In the genomic region with DNA sequence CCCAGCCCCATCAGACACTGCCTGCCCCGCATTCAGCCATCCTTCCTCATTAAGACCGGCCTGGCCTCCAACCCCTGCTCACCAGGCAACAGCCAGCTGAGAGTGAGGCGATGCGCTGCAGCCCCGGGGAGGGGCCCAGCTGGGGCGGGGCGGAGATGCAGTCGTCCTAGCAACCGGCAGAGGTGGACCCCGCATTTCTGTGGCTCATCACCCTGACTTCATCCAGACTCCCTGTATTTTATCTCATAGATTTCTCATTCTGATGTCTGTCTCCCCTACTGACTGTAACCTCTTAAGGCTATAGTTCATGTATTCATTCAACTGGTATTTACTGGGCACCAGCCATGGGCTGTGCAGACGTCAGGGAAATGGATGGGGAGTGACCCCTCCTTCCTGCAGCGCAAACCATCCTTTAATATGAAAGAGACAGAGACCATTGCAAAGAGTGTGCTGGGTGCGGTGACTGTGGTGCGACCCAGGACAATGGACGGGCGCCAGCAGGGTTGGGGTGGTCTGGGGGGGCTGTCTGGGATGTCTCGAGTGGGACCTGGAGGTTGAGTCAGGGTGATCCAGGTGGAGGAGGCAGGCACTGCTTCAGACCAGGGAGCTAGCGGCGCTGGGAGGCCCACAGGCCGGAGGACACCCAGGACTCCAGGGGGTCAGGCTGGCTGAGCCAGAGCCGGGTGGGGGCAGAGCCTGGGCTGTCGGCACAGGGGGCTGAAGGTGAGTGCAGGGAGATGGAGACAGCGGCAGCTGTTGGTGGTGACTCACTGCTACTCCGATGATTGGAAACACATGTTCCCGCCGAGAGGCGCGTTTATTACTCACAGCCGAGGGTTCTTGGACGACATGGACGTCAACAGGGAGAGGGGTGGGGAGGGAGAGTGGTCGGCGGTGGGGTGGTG, we compare ENCODE assay signal across 9 cellular contexts. TPM values are rescaled to one million over a fixed set of nuclear protein-coding genes. Genes with fewer than 3 reads are reported as not detected.
A peak's percentile ranks its signal among the peaks of the same experiment; 100 is the strongest.
DNase-seq lines count a peak whose midpoint lies in the region; ATAC-seq, FAIRE-seq and TF ChIP-seq lines count a peak whose summit lies in the region.
"Had no signal": no experiment of that assay in that cellular context is flagged by ENCODE, and none has a peak within 500 bp of the region (broad histone marks: within the 10 kb centered on the region; RNA-seq: fewer than 3 reads in every experiment).

No MANE protein-coding gene starts in this region.

- no peaks in the 10 kb centered on the region for H3K79me2 ChIP-seq in endothelial cell of umbilical vein (ENCODE audit: control insufficient read depth, insufficient read depth, low read length)

- H3K9me3 ChIP-seq in endothelial cell of umbilical vein (replicated peaks; ENCODE audit: control insufficient read depth, insufficient read depth, low read length) = no peaks in the 10 kb centered on the region

- H2AFZ ChIP-seq in endothelial cell of umbilical vein (ENCODE audit: low read depth, low read length) = no peak overlapping the region

- H3K27ac ChIP-seq in endothelial cell of umbilical vein (ENCODE audit: insufficient read depth, low read depth, low read length) = peak overlapping the region; percentile 93

- no peak overlapping the region for H3K9ac ChIP-seq in endothelial cell of umbilical vein (replicated peaks; ENCODE audit: extremely low read depth, insufficient read depth, low read length)

- no peaks in the 10 kb centered on the region for H3K9me1 ChIP-seq in endothelial cell of umbilical vein (replicated peaks; ENCODE audit: control insufficient read depth, extremely low read depth, insufficient read depth, low read length)

- CTCF ChIA-PET in endothelial cell of umbilical vein (lab: Charles Lee) = interaction anchor here (5.4 kb wide), 1 partner anchor 36 kb away, joined by 29 read pairs; no protein-coding TSS in a partner anchor

- H3K27me3 ChIP-seq in endothelial cell of umbilical vein (ENCODE audit: control insufficient read depth in 2 of 2, insufficient read depth in 2 of 2, low read length in 2 of 2) = no peaks in the 10 kb centered on the region

- intact Hi-C loops in endothelial cell of umbilical vein (cut with micrococcal nuclease) (loop anchor here (2.0 kb wide), 1 partner anchor 63 kb away; no protein-coding TSS in a partner anchor), posterior cingulate gyrus (cut with DNase I) (no loop called here)

- dilution Hi-C loops in endothelial cell of umbilical vein (cut with MboI; ENCODE audit: extremely low pct_ligation_motif_present, low sequenced_read_pairs) = no loop called here

- POLR2A ChIA-PET in endothelial cell of umbilical vein (lab: Charles Lee) = no interaction called here

- no TSS peak for BruUV-seq in endothelial cell of umbilical vein (replicated peaks; lab: Mats Ljungman, UMichigan)

- ATAC-seq in GM18907 (IDR thresholded peaks at IDR 0.05; ENCODE audit: unreplicated experiment) = no peak

- no peaks in the 10 kb centered on the region for H3K36me3 ChIP-seq in endothelial cell of umbilical vein (ENCODE audit: control insufficient read depth in 2 of 2, extremely low read depth in 1 of 2, insufficient read depth in 2 of 2, low read length in 2 of 2)

- peak; percentile 79 for FAIRE-seq in endothelial cell of umbilical vein (lab: Jason Lieb, UNC)

- H3K4me2 ChIP-seq in endothelial cell of umbilical vein (ENCODE audit: insufficient read depth, low read length) = no peak overlapping the region

- peak; percentile 90 for DNase-seq in AG09309 (ENCODE audit: low read depth)
- peak; percentile 99 for DNase-seq in NCI-H226
- DNase-seq in endothelial cell of umbilical vein (ENCODE audit: low read depth, low spot score) = peak; percentile 59
- DNase-seq in non-pigmented ciliary epithelial cell (ENCODE audit: low read depth) = peak; percentile 89
- DNase-seq in NCI-H2029 treated with DMSO at 0.1 percent for 48 hours (lab: John Stamatoyannopoulos, UW) = no peak
- no peak for DNase-seq in UCSD-AML1 (lab: John Stamatoyannopoulos, UW; ENCODE audit: unreplicated experiment)
- DNase-seq in posterior cingulate gyrus = no peak
- DNase-seq: T-helper 2 cell had no signal

- peaks cover 36% of the 10 kb centered on the region for H3K4me1 ChIP-seq in endothelial cell of umbilical vein (ENCODE audit: control insufficient read depth, extremely low read depth, insufficient read depth, low read length)

- TF ChIP-seq CTCF in AG09309 (IDR thresholded peaks at IDR 0.05; ENCODE audit: control insufficient read depth, insufficient read depth, low read depth, low read length, missing control alignments) = no peak
- no peak for TF ChIP-seq CTCF in endothelial cell of umbilical vein (IDR thresholded peaks at IDR 0.05; ENCODE audit: extremely low read depth in 1 of 2, insufficient read depth in 1 of 2, low read depth in 1 of 2, low read length in 2 of 2)

- no peak overlapping the region; the same call in 1 of the 2 replicates for H3K4me3 ChIP-seq in AG09309 (ENCODE audit: control insufficient read depth, low read depth, low read length)
- no peak overlapping the region for H3K4me3 ChIP-seq in endothelial cell of umbilical vein (replicated peaks in 1 of 3; ENCODE audit: insufficient read depth in 1 of 3, low read depth in 1 of 3, low read length in 3 of 3)

- no peaks in the 10 kb centered on the region for H4K20me1 ChIP-seq in endothelial cell of umbilical vein (replicated peaks; ENCODE audit: control insufficient read depth, extremely low read depth, insufficient read depth, low read length)

- TF ChIP-seq POLR2A in endothelial cell of umbilical vein (IDR thresholded peaks at IDR 0.05; ENCODE audit: low read depth, low read length) = no peak

TF ChIP-seq in endothelial cell of umbilical vein, 7 proteins besides CTCF, POLR2A, EP300 and RAD21:
- TF ChIP-seq FOS (IDR thresholded peaks at IDR 0.05; ENCODE audit: borderline replicate concordance, insufficient read depth, low read length) = no peak
- TF ChIP-seq JUN (IDR thresholded peaks at IDR 0.05; ENCODE audit: borderline replicate concordance, insufficient read depth, insufficient read length, low read depth) = peak; percentile 37
- TF ChIP-seq GATA2 (IDR thresholded peaks at IDR 0.05; ENCODE audit: insufficient read depth, insufficient read length, low read depth, low read length) = no peak
TF ChIP-seq in endothelial cell of umbilical vein: peak in this region for 1.

RNA-seq across cellular contexts. Expression of gene TIMP2, which starts 10.5 kb away (rescaled TPM):
- 280 and 318 TPM in 2 replicates for total RNA-seq in endothelial cell of umbilical vein
- 115 and 138 TPM in 2 replicates for polyA plus RNA-seq in endothelial cell of umbilical vein
- 179 and 210 TPM in 2 replicates for polyA plus RNA-seq in endothelial cell of umbilical vein (2011; cell fraction: cytosol; rRNA removed)
- 89.1 and 95.1 TPM in 2 replicates for polyA plus RNA-seq in endothelial cell of umbilical vein (2011; cell fraction: nucleus; rRNA removed)
- 330 and 543 TPM in 2 replicates for polyA plus RNA-seq in endothelial cell of umbilical vein (2012)
- polyA minus RNA-seq in endothelial cell of umbilical vein = 124 and 137 TPM in 2 replicates
- 27.8 TPM for polyA minus RNA-seq in endothelial cell of umbilical vein (2011; cell fraction: cytosol; rRNA and poly(A)+ RNA removed)
- 35.3 and 36.4 TPM in 2 replicates for polyA minus RNA-seq in endothelial cell of umbilical vein (2011; cell fraction: nucleus; rRNA and poly(A)+ RNA removed)

RNA-seq across cellular contexts. Expression of gene CEP295NL, which starts 32.7 kb away (rescaled TPM):
- total RNA-seq in endothelial cell of umbilical vein = 3.6 and 8.3 TPM in 2 replicates
- 0.10 and 0.13 TPM in 2 replicates for polyA plus RNA-seq in endothelial cell of umbilical vein
- polyA plus RNA-seq in endothelial cell of umbilical vein (2011; cell fraction: cytosol; rRNA removed) = 0.04 and 0.06 TPM in 2 replicates
- 2.2 and 2.6 TPM in 2 replicates for polyA plus RNA-seq in endothelial cell of umbilical vein (2011; cell fraction: nucleus; rRNA removed)
- polyA plus RNA-seq in endothelial cell of umbilical vein (2012) = 0.38 and 0.40 TPM in 2 replicates
- 2.8 and 4.8 TPM in 2 replicates for polyA minus RNA-seq in endothelial cell of umbilical vein
- polyA minus RNA-seq in endothelial cell of umbilical vein (2011; cell fraction: cytosol; rRNA and poly(A)+ RNA removed) = not detected
- 5.3 and 16.9 TPM in 2 replicates for polyA minus RNA-seq in endothelial cell of umbilical vein (2011; cell fraction: nucleus; rRNA and poly(A)+ RNA removed)

RNA-seq across cellular contexts. Expression of gene LGALS3BP, which starts 44.1 kb away (rescaled TPM):
- 0.76 and 1.3 TPM in 2 replicates for total RNA-seq in endothelial cell of umbilical vein
- 0.77 and 1.3 TPM in 2 replicates for polyA plus RNA-seq in endothelial cell of umbilical vein
- 0.41 and 0.48 TPM in 2 replicates for polyA plus RNA-seq in endothelial cell of umbilical vein (2011; cell fraction: cytosol; rRNA removed)
- polyA plus RNA-seq in endothelial cell of umbilical vein (2011; cell fraction: nucleus; rRNA removed) = 2.1 and 2.2 TPM in 2 replicates
- polyA plus RNA-seq in endothelial cell of umbilical vein (2012) = 0.83 and 1.7 TPM in 2 replicates
- 0.28 and 1.6 TPM in 2 replicates for polyA minus RNA-seq in endothelial cell of umbilical vein
- 171 TPM for polyA minus RNA-seq in endothelial cell of umbilical vein (2011; cell fraction: cytosol; rRNA and poly(A)+ RNA removed)
- polyA minus RNA-seq in endothelial cell of umbilical vein (2011; cell fraction: nucleus; rRNA and poly(A)+ RNA removed) = 0.19 and 1.2 TPM in 2 replicates

Comparison
In these comparisons a context has a peak if more than half of its experiments do, and no peak if none do; other contexts are left out.
1. DNase-seq: peak in AG09309 (single experiment), NCI-H226 (single experiment), endothelial cell of umbilical vein (single experiment) and non-pigmented ciliary epithelial cell (single experiment); none in NCI-H2029 treated with DMSO at 0.1 percent for 48 hours (single experiment), UCSD-AML1 (single experiment) and posterior cingulate gyrus (0 of 10).